In genomic region chr10:26216577-26216948, GRCh38 we compare ENCODE assay signal across 11 cellular contexts. TPM values are rescaled to one million over a fixed set of nuclear protein-coding genes. Genes with fewer than 3 reads are reported as not detected.
DNase-seq lines count a peak whose midpoint lies in the region; ATAC-seq and TF ChIP-seq lines count a peak whose summit lies in the region.
"Had no signal": no experiment of that assay in that cellular context is flagged by ENCODE, and none has a peak within 500 bp of the region (broad histone marks: within the 10 kb centered on the region; RNA-seq: fewer than 3 reads in every experiment).

Gene GAD2 (plus strand): TSS chr10:26216774. CDS start chr10:26216810, 36 bp downstream.

- H2AFZ ChIP-seq in mesenchymal stem cell (ENCODE audit: low read depth, low read length), result no peak within 1 kb of the TSS

- ATAC-seq in HG03442 (IDR thresholded peaks at IDR 0.05; ENCODE audit: unreplicated experiment), result no peak
- no peak for ATAC-seq in GM21390 (IDR thresholded peaks at IDR 0.05; ENCODE audit: unreplicated experiment)

- no peaks in the 10 kb centered on the region for H3K9me3 Mint-ChIP-seq in activated naive CD8-positive, alpha-beta T cell treated with anti-CD3 and anti-CD28 coated beads for 36 hours

- DNase-seq in left ventricle myocardium inferior (no peak), right atrium auricular region (ENCODE audit: low spot score) (no peak), mesenchymal stem cell (no peak), vagina (ENCODE audit: extremely low spot score in 2 of 2) (no peak), globus pallidus (ENCODE audit: low spot score) (no peak)
- DNase-seq in activated naive CD8-positive, alpha-beta T cell treated with anti-CD3 and anti-CD28 coated beads for 36 hours, result no peak
- DNase-seq: NK-92 treated with Interleukin-12 subunit alpha and Interleukin-12 subunit beta, amount 100 ng/mL, for 24 hours; stimulated activated naive CD4-positive, alpha-beta T cell treated with Interleukin-2 at 50 U/mL for 16 hours had no signal

- peaks cover 94% of the 10 kb centered on the region for H3K27me3 Mint-ChIP-seq in activated naive CD8-positive, alpha-beta T cell treated with anti-CD3 and anti-CD28 coated beads for 36 hours

- H2AK5ac ChIP-seq in mesenchymal stem cell (ENCODE audit: low read length, severe bottlenecking), result no peak within 1 kb of the TSS

- peaks cover 99% of the 10 kb centered on the region for H3K27me3 ChIP-seq in left ventricle myocardium inferior (ENCODE audit: low read depth)
- peaks cover 5 to 51% of the 10 kb centered on the region in 2 donors for H3K27me3 ChIP-seq in right atrium auricular region
- H3K27me3 ChIP-seq in mesenchymal stem cell (ENCODE audit: control insufficient read depth in 1 of 2, insufficient read depth in 1 of 2, low read length in 2 of 2), result peaks cover 85 to 100% of the 10 kb centered on the region in 2 experiments
- H3K27me3 ChIP-seq in vagina, result peaks cover 11% of the 10 kb centered on the region

- H3K23ac ChIP-seq in mesenchymal stem cell (ENCODE audit: low read length in 2 of 2), result no peak within 1 kb of the TSS

- H3K4me2 ChIP-seq in mesenchymal stem cell (ENCODE audit: low read length, poor library complexity, severe bottlenecking), result peak within 1 kb of the TSS; percentile 29
- H3K4me2 ChIP-seq: KMS-11 had no signal

- TF ChIP-seq CTCF in left ventricle myocardium inferior (IDR thresholded peaks at IDR 0.05; ENCODE audit: borderline replicate concordance), result no peak
- TF ChIP-seq CTCF in right atrium auricular region (IDR thresholded peaks at IDR 0.05), result no peak
- no peak for TF ChIP-seq CTCF in vagina (IDR thresholded peaks at IDR 0.05)

- H3K4me1 ChIP-seq in left ventricle myocardium inferior, result peaks cover 37% of the 10 kb centered on the region
- peaks cover 0 to 34% of the 10 kb centered on the region in 2 donors for H3K4me1 ChIP-seq in right atrium auricular region
- H3K4me1 ChIP-seq in mesenchymal stem cell (ENCODE audit: control insufficient read depth, insufficient read depth, low read depth, low read length), result peaks cover 22% of the 10 kb centered on the region
- H3K4me1 ChIP-seq in vagina, result peaks cover 35% of the 10 kb centered on the region

- no peak within 1 kb of the TSS for H4K91ac ChIP-seq in mesenchymal stem cell (ENCODE audit: low read length)

- no peak within 1 kb of the TSS for H4K8ac ChIP-seq in mesenchymal stem cell (ENCODE audit: low read length)

- TF ChIP-seq POLR2A in vagina (IDR thresholded peaks at IDR 0.05), result no peak

- no peak within 1 kb of the TSS for H3K4ac ChIP-seq in mesenchymal stem cell (ENCODE audit: low read depth in 1 of 2, low read length in 2 of 2)

- no peak within 1 kb of the TSS for H2BK12ac ChIP-seq in mesenchymal stem cell (ENCODE audit: low read length in 2 of 2)

- no peaks in the 10 kb centered on the region for H3K36me3 Mint-ChIP-seq in activated naive CD8-positive, alpha-beta T cell treated with anti-CD3 and anti-CD28 coated beads for 36 hours

- WGBS in mesenchymal stem cell, result 5% methylated on average over 40 of the region's 40 CpGs

- no peak within 1 kb of the TSS for H2BK15ac ChIP-seq in mesenchymal stem cell (ENCODE audit: low read depth, poor library complexity, severe bottlenecking)

- H2BK120ac ChIP-seq in mesenchymal stem cell (ENCODE audit: low read depth, low read length), result no peak within 1 kb of the TSS

- H3K14ac ChIP-seq in mesenchymal stem cell (ENCODE audit: low read length in 2 of 2), result no peak within 1 kb of the TSS

- peak within 1 kb of the TSS; percentile 58 for H3K4me3 Mint-ChIP-seq in activated naive CD8-positive, alpha-beta T cell treated with anti-CD3 and anti-CD28 coated beads for 36 hours

- no peak within 1 kb of the TSS for H3K27ac Mint-ChIP-seq in activated naive CD8-positive, alpha-beta T cell treated with anti-CD3 and anti-CD28 coated beads for 36 hours

- H3K18ac ChIP-seq in mesenchymal stem cell (ENCODE audit: low read depth in 1 of 2, low read length in 2 of 2), result no peak within 1 kb of the TSS

- no peak within 1 kb of the TSS for H2BK5ac ChIP-seq in mesenchymal stem cell (ENCODE audit: low read depth, low read length, poor library complexity, severe bottlenecking)

- H3K4me3 ChIP-seq in left ventricle myocardium inferior, result peak within 1 kb of the TSS; percentile 33
- H3K4me3 ChIP-seq in right atrium auricular region, result peak within 1 kb of the TSS in 1 of 2 donors; percentile 22
- peak within 1 kb of the TSS in 1 of 2 experiments; percentile 32 for H3K4me3 ChIP-seq in mesenchymal stem cell (ENCODE audit: insufficient read depth in 1 of 2, low read depth in 1 of 2, low read length in 2 of 2)
- peak within 1 kb of the TSS; percentile 6 to 13 for H3K4me3 ChIP-seq in vagina

- H3K27ac ChIP-seq in left ventricle myocardium inferior (replicated peaks) (no peak within 1 kb of the TSS), right atrium auricular region (no peak within 1 kb of the TSS), mesenchymal stem cell (ENCODE audit: low read length, poor library complexity, severe bottlenecking) (no peak within 1 kb of the TSS), vagina (no peak within 1 kb of the TSS)
- H3K27ac ChIP-seq: KMS-11 had no signal

- H3K4me1 Mint-ChIP-seq in activated naive CD8-positive, alpha-beta T cell treated with anti-CD3 and anti-CD28 coated beads for 36 hours, result peaks cover 28% of the 10 kb centered on the region

- H3K9me3 ChIP-seq in left ventricle myocardium inferior (replicated peaks) (no peaks in the 10 kb centered on the region), right atrium auricular region (no peaks in the 10 kb centered on the region), mesenchymal stem cell (ENCODE audit: control insufficient read depth, low read length) (peaks cover 4% of the 10 kb centered on the region), vagina (no peaks in the 10 kb centered on the region)

- H3K9ac ChIP-seq in mesenchymal stem cell (ENCODE audit: low read length), result no peak within 1 kb of the TSS
- H3K9ac ChIP-seq: KMS-11 had no signal

- H3K79me1 ChIP-seq in mesenchymal stem cell (replicated peaks; ENCODE audit: low read length, poor library complexity, severe bottlenecking), result no peaks in the 10 kb centered on the region

- intact Hi-C loops in left ventricle myocardium inferior (cut with micrococcal nuclease) (no loop called here), vagina (cut with DNase I) (no loop called here)

- H3K36me3 ChIP-seq in left ventricle myocardium inferior (no peaks in the 10 kb centered on the region), right atrium auricular region (no peaks in the 10 kb centered on the region), mesenchymal stem cell (ENCODE audit: control insufficient read depth in 1 of 2, insufficient read depth in 2 of 2, low read depth in 1 of 2, low read length in 2 of 2) (no peaks in the 10 kb centered on the region), vagina (no peaks in the 10 kb centered on the region)

RNA-seq across cellular contexts. Expression of gene GAD2, which starts in this region (rescaled TPM):
- total RNA-seq in left ventricle myocardium inferior (not detected), right atrium auricular region (not detected), vagina (not detected)
- total RNA-seq in activated naive CD8-positive, alpha-beta T cell treated with anti-CD3 and anti-CD28 coated beads for 36 hours, result not detected
- polyA plus RNA-seq in mesenchymal stem cell (2013, experiment 1 of 2), result not detected
- not detected for polyA plus RNA-seq in mesenchymal stem cell (2013, experiment 2 of 2)
